8 cellular contexts compared by ENCODE assay signal in genomic region chr1:151991663-151992344, GRCh38. TPM values are rescaled to one million over a fixed set of nuclear protein-coding genes. Genes with fewer than 3 reads are reported as not detected.
DNase-seq lines count a peak whose midpoint lies in the region; ATAC-seq and TF ChIP-seq lines count a peak whose summit lies in the region.

No MANE protein-coding gene starts in this region.

- no peak overlapping the region for H2AFZ ChIP-seq in smooth muscle cell (ENCODE audit: low read depth)

- ATAC-seq in activated T-helper 17 cell treated with anti-CD3 and anti-CD28 coated beads, Interleukin-2, amount 50 U/mL, for 72 hours (replicated peaks), result no peak
- no peak for ATAC-seq in HG03025 (IDR thresholded peaks at IDR 0.05; ENCODE audit: low FRiP score, unreplicated experiment)
- ATAC-seq in HG03521 (IDR thresholded peaks at IDR 0.05; ENCODE audit: unreplicated experiment), result no peak

- peaks cover 83% of the 10 kb centered on the region for H3K4me1 Mint-ChIP-seq in HFFc6 (ENCODE audit: low read depth)
- peaks cover 49% of the 10 kb centered on the region for H3K4me1 Mint-ChIP-seq in activated T-helper 17 cell treated with anti-CD3 and anti-CD28 coated beads, Interleukin-2, amount 50 U/mL, for 72 hours

- no peaks in the 10 kb centered on the region for H3K9me3 Mint-ChIP-seq in HFFc6
- no peaks in the 10 kb centered on the region for H3K9me3 Mint-ChIP-seq in activated T-helper 17 cell treated with anti-CD3 and anti-CD28 coated beads, Interleukin-2, amount 50 U/mL, for 72 hours

- H3F3A ChIP-seq in smooth muscle cell (ENCODE audit: low read depth), result peaks cover 50% of the 10 kb centered on the region

- H3K36me3 Mint-ChIP-seq in HFFc6 (ENCODE audit: low read depth), result peaks cover 18% of the 10 kb centered on the region
- H3K36me3 Mint-ChIP-seq in activated T-helper 17 cell treated with anti-CD3 and anti-CD28 coated beads, Interleukin-2, amount 50 U/mL, for 72 hours (ENCODE audit: low read depth), result peaks cover 47% of the 10 kb centered on the region

- H3K4me3 ChIP-seq in iPS-18a (ENCODE audit: low read length) (peak overlapping the region; percentile 68), smooth muscle cell (peak overlapping the region; percentile 81)

- H3K79me2 ChIP-seq in smooth muscle cell (ENCODE audit: low read depth), result peaks cover 56% of the 10 kb centered on the region

- peaks cover 5% of the 10 kb centered on the region; the same call in 1 of the 2 replicates for H3K27me3 Mint-ChIP-seq in HFFc6 (ENCODE audit: insufficient read depth)
- H3K27me3 Mint-ChIP-seq in activated T-helper 17 cell treated with anti-CD3 and anti-CD28 coated beads, Interleukin-2, amount 50 U/mL, for 72 hours, result no peaks in the 10 kb centered on the region

- no peak for TF ChIP-seq CTCF in HFFc6 (IDR thresholded peaks at IDR 0.05)
- TF ChIP-seq CTCF in smooth muscle cell (IDR thresholded peaks at IDR 0.05; ENCODE audit: borderline replicate concordance, insufficient read depth, poor library complexity, severe bottlenecking), result no peak

- H3K27me3 ChIP-seq in iPS-18a (ENCODE audit: control insufficient read depth, insufficient read depth, low read length) (peaks cover 42% of the 10 kb centered on the region), smooth muscle cell (ENCODE audit: low read depth) (no peaks in the 10 kb centered on the region)

- peak overlapping the region; percentile 86 for H3K4me2 ChIP-seq in smooth muscle cell

- peaks cover 55% of the 10 kb centered on the region for H4K20me1 ChIP-seq in smooth muscle cell (ENCODE audit: low read depth)

- WGBS in smooth muscle cell (ENCODE audit: low lambda C conversion rate), result 11% methylated on average over 7 of the region's 7 CpGs

- H3K36me3 ChIP-seq in iPS-18a (ENCODE audit: control insufficient read depth, low read depth, low read length) (no peaks in the 10 kb centered on the region), smooth muscle cell (ENCODE audit: low read depth) (no peaks in the 10 kb centered on the region)

- H3K9me3 ChIP-seq in iPS-18a (ENCODE audit: control insufficient read depth, low read depth, low read length) (no peaks in the 10 kb centered on the region), smooth muscle cell (replicated peaks; ENCODE audit: low read depth) (no peaks in the 10 kb centered on the region)

- peak overlapping the region; percentile 38 for H3K9ac ChIP-seq in iPS-18a (ENCODE audit: low read length)
- H3K9ac ChIP-seq in smooth muscle cell (ENCODE audit: low read depth), result peak overlapping the region; percentile 89

- DNase-seq in HFFc6 (no peak), smooth muscle cell (lab: John Stamatoyannopoulos, UW; ENCODE audit: unreplicated experiment) (no peak), iPS-NIHi11 (ENCODE audit: low spot score) (no peak), NCI-H2107 (lab: John Stamatoyannopoulos, UW) (no peak)

- H3K27ac ChIP-seq in iPS-18a (ENCODE audit: low read length) (no peak overlapping the region), smooth muscle cell (ENCODE audit: low read depth) (peak overlapping the region; percentile 99)

- H3K4me3 Mint-ChIP-seq in HFFc6, result peak overlapping the region; percentile 99
- H3K4me3 Mint-ChIP-seq in activated T-helper 17 cell treated with anti-CD3 and anti-CD28 coated beads, Interleukin-2, amount 50 U/mL, for 72 hours, result peak overlapping the region; percentile 92

- peaks cover 20% of the 10 kb centered on the region for H3K4me1 ChIP-seq in iPS-18a (ENCODE audit: control insufficient read depth, low read depth, low read length)
- peaks cover 26% of the 10 kb centered on the region for H3K4me1 ChIP-seq in smooth muscle cell (ENCODE audit: low read depth)

- peak overlapping the region; percentile 99 for H3K27ac Mint-ChIP-seq in HFFc6
- H3K27ac Mint-ChIP-seq in activated T-helper 17 cell treated with anti-CD3 and anti-CD28 coated beads, Interleukin-2, amount 50 U/mL, for 72 hours, result peak overlapping the region; percentile 36

RNA-seq across cellular contexts. Expression of gene S100A10, which starts 1.9 kb away (rescaled TPM):
- total RNA-seq in HFFc6 (2021; fragmentation: NEBNext Ultra II Directional; extraction: Animal tissue kit (Norgen Biotek cat#: 25700)), result 100 to 1,000 TPM; 390 to 518 (median 442) TPM
- 100 to 1,000 TPM; 181 to 377 TPM for total RNA-seq in activated T-helper 17 cell treated with anti-CD3 and anti-CD28 coated beads, Interleukin-2, amount 50 U/mL, for 72 hours
- 339 and 477 TPM in 2 replicates for total RNA-seq in smooth muscle cell
- polyA plus RNA-seq in smooth muscle cell, result 1,351 and 2,073 TPM in 2 replicates

RNA-seq across cellular contexts. Expression of gene S100A11, which starts 45.0 kb away (rescaled TPM):
- 1,000 to 10,000 TPM; 1,164 to 1,256 (median 1,179) TPM for total RNA-seq in HFFc6 (2021; fragmentation: NEBNext Ultra II Directional; extraction: Animal tissue kit (Norgen Biotek cat#: 25700))
- total RNA-seq in activated T-helper 17 cell treated with anti-CD3 and anti-CD28 coated beads, Interleukin-2, amount 50 U/mL, for 72 hours, result 100 to 1,000 TPM; 230 to 302 TPM
- 990 and 1,481 TPM in 2 replicates for total RNA-seq in smooth muscle cell
- polyA plus RNA-seq in smooth muscle cell, result 2,824 and 4,054 TPM in 2 replicates
